In genomic region chr3:27888562-27888961, GRCh38 we compare ENCODE assay signal across 15 cellular contexts.
DNase-seq lines count a peak whose midpoint lies in the region; ATAC-seq and TF ChIP-seq lines count a peak whose summit lies in the region.
"Had no signal": no experiment of that assay in that cellular context is flagged by ENCODE, and none has a peak within 500 bp of the region (broad histone marks: within the 10 kb centered on the region; RNA-seq: fewer than 3 reads in every experiment).

No MANE protein-coding gene starts in this region.

- peak; percentile 0 for DNase-seq in DMS 273 (lab: John Stamatoyannopoulos, UW; ENCODE audit: unreplicated experiment)
- no peak for DNase-seq in DMS 273 treated with DMSO at 0.1 percent for 48 hours (lab: John Stamatoyannopoulos, UW)
- DNase-seq in SK-MEL-5 (ENCODE audit: low read depth, low spot score), result peak; percentile 46
- peak; percentile 64 for DNase-seq in endodermal cell
- DNase-seq in neural progenitor cell (ENCODE audit: low spot score), result peak; percentile 15
- DNase-seq in GF-D8 (lab: John Stamatoyannopoulos, UW), result no peak
- DNase-seq: C1 segment of cervical spinal cord, DMS53, Kasumi-1, NCI-H1436, NCI-H2081, NCI-H524 had no signal

- no peak overlapping the region for H3K4me3 ChIP-seq in endodermal cell (ENCODE audit: low read length)
- no peak overlapping the region for H3K4me3 ChIP-seq in neural progenitor cell

- H3K9me3 ChIP-seq in endodermal cell (ENCODE audit: control insufficient read depth, low read length), result peaks cover 19% of the 10 kb centered on the region
- no peaks in the 10 kb centered on the region for H3K9me3 ChIP-seq in neural progenitor cell (ENCODE audit: low read depth)

- TF ChIP-seq CTCF in endodermal cell (conservative IDR thresholded peaks at IDR 0.05) (peak; percentile 58), neural progenitor cell (IDR thresholded peaks at IDR 0.05) (no peak)

- H3K27me3 ChIP-seq in endodermal cell (ENCODE audit: control insufficient read depth, insufficient read depth, low read length, poor library complexity, severe bottlenecking) (no peaks in the 10 kb centered on the region), neural progenitor cell (no peaks in the 10 kb centered on the region)

- H3K9ac ChIP-seq in endodermal cell (ENCODE audit: extremely low read depth, low read length, poor library complexity, severe bottlenecking) (no peak overlapping the region), neural progenitor cell (no peak overlapping the region)

- H3K27ac Mint-ChIP-seq in endodermal cell (peak overlapping the region; percentile 21), neural progenitor cell (no peak overlapping the region)

- no peak overlapping the region for H3K4me2 ChIP-seq in neural progenitor cell

- H4K20me1 ChIP-seq in neural progenitor cell (ENCODE audit: low read depth), result no peaks in the 10 kb centered on the region

- H3K27me3 Mint-ChIP-seq in endodermal cell (ENCODE audit: insufficient read depth) (no peaks in the 10 kb centered on the region), neural progenitor cell (ENCODE audit: insufficient read depth, low read depth) (peaks cover 5% of the 10 kb centered on the region)

- H3K36me3 ChIP-seq in endodermal cell (ENCODE audit: control insufficient read depth, insufficient read depth, low read length) (no peaks in the 10 kb centered on the region), neural progenitor cell (no peaks in the 10 kb centered on the region)

- H3K27ac ChIP-seq in endodermal cell (ENCODE audit: low read depth, low read length), result no peak overlapping the region
- no peak overlapping the region for H3K27ac ChIP-seq in neural progenitor cell
- H3K27ac ChIP-seq: 22Rv1 had no signal

- H3F3A ChIP-seq in neural progenitor cell (ENCODE audit: low read depth), result no peaks in the 10 kb centered on the region

- ATAC-seq in GM18873 (IDR thresholded peaks at IDR 0.05; ENCODE audit: low FRiP score, unreplicated experiment) (no peak), HG03571 (IDR thresholded peaks at IDR 0.05; ENCODE audit: unreplicated experiment) (no peak)

- H3K79me2 ChIP-seq in neural progenitor cell (ENCODE audit: low read depth), result no peaks in the 10 kb centered on the region

- H3K4me3 Mint-ChIP-seq in endodermal cell (no peak overlapping the region), neural progenitor cell (no peak overlapping the region)

- H3K4me1 Mint-ChIP-seq in endodermal cell (peaks cover 54% of the 10 kb centered on the region), neural progenitor cell (no peaks in the 10 kb centered on the region)

- no peak overlapping the region for H2AFZ ChIP-seq in neural progenitor cell (replicated peaks)

- H3K36me3 Mint-ChIP-seq in endodermal cell (ENCODE audit: low read depth) (peaks cover 6% of the 10 kb centered on the region), neural progenitor cell (no peaks in the 10 kb centered on the region)

- WGBS in endodermal cell (ENCODE audit: insufficient coverage in 1 of 2, insufficient read length in 1 of 2), 2 experiments, result 85 to 92% methylated on average over 2 of the region's 2 CpGs

- in situ Hi-C loops in SK-MEL-5 (cut with HindIII; ENCODE audit: low pct_unique_long_range_greater_than_20kb, low sequenced_read_pairs), result no loop called here

- H3K9me3 Mint-ChIP-seq in endodermal cell (peaks cover 9% of the 10 kb centered on the region), neural progenitor cell (no peaks in the 10 kb centered on the region)

- peaks cover 13% of the 10 kb centered on the region for H3K4me1 ChIP-seq in endodermal cell (ENCODE audit: control insufficient read depth, insufficient read depth, low read length)
- peaks cover 12% of the 10 kb centered on the region for H3K4me1 ChIP-seq in neural progenitor cell

Comparison
In these comparisons a context has a peak if more than half of its experiments do, and no peak if none do; other contexts are left out.
1. DNase-seq: peak in DMS 273 (single experiment), SK-MEL-5 (single experiment), endodermal cell (single experiment) and neural progenitor cell (single experiment); none in DMS 273 treated with DMSO at 0.1 percent for 48 hours (single experiment) and GF-D8 (single experiment).